ENCODE assay signal across 8 cellular contexts in genomic region chr3:122572940-122573412, GRCh38. TPM values are rescaled to one million over a fixed set of nuclear protein-coding genes. Genes with fewer than 3 reads are reported as not detected.
A peak's percentile ranks its signal among the peaks of the same experiment; 100 is the strongest.
DNase-seq lines count a peak whose midpoint lies in the region; ATAC-seq, FAIRE-seq and TF ChIP-seq lines count a peak whose summit lies in the region.

No MANE protein-coding gene starts in this region.

- peak overlapping the region; percentile 64 for H3K4me2 ChIP-seq in HCT116 (ENCODE audit: low read length)

- H3K79me2 ChIP-seq in HCT116 (ENCODE audit: insufficient read depth, low read length): no peaks in the 10 kb centered on the region

- TF ChIP-seq RAD21 in HCT116 (IDR thresholded peaks at IDR 0.05; ENCODE audit: low read depth): no peak

- peaks cover 16 to 19% of the 10 kb centered on the region in 2 experiments for H3K4me1 ChIP-seq in HCT116 (ENCODE audit: control insufficient read depth in 1 of 2, insufficient read depth in 2 of 2, low read length in 2 of 2)

- H3K27me3 ChIP-seq in HCT116 (ENCODE audit: insufficient read depth, low read length): no peaks in the 10 kb centered on the region

- peak overlapping the region; percentile 57 for H2AFZ ChIP-seq in HCT116 (ENCODE audit: low read depth, low read length, poor library complexity, severe bottlenecking)

- ATAC-seq in HCT116 (peak; percentile 90), GM19324 (IDR thresholded peaks at IDR 0.05; ENCODE audit: low FRiP score, unreplicated experiment) (no peak), HG02970 (IDR thresholded peaks at IDR 0.05; ENCODE audit: low FRiP score, unreplicated experiment) (no peak)

- intact Hi-C loops in HCT116 (cut with micrococcal nuclease): no loop called here

- no TSS peak for BruUV-seq in HCT116 (replicated peaks; lab: Mats Ljungman, UMichigan)

- POLR2A ChIA-PET in HCT116 (lab: Charles Lee): no interaction called here
- POLR2A ChIA-PET in RWPE1 (lab: Yijun Ruan, JAX; ENCODE audit: low non-redundant PET): no interaction called here

- DNase-seq in COLO829 (ENCODE audit: low spot score) (peak; percentile 82), HCT116 (ENCODE audit: low read depth, low spot score) (no peak), RWPE1 (ENCODE audit: low spot score) (peak; percentile 39), pulmonary artery endothelial cell (ENCODE audit: low read depth, low spot score) (peak; percentile 7), NCI-H2081 treated with DMSO at 0.1 percent for 48 hours (lab: John Stamatoyannopoulos, UW) (no peak)

- RAD21 ChIA-PET in HCT116 (lab: Charles Lee; ENCODE audit: low non-redundant PET in 1 of 2, low total read pairs in 2 of 2, uncharacterized antibody in 2 of 2, unreplicated experiment in 2 of 2): no interaction called here

- H3K4me3 ChIP-seq in HCT116 (replicated peaks in 1 of 2; ENCODE audit: low read depth in 1 of 2, low read length in 2 of 2): no peak overlapping the region

- peak overlapping the region; percentile 39; the same call in 1 of the 2 replicates for H3K27ac ChIP-seq in HCT116 (ENCODE audit: low read depth, low read length)
- H3K27ac ChIP-seq in RWPE1: peak overlapping the region; percentile 65

- H4K20me1 ChIP-seq in HCT116 (ENCODE audit: insufficient read depth): no peaks in the 10 kb centered on the region

- no peaks in the 10 kb centered on the region for H3K36me3 ChIP-seq in HCT116 (ENCODE audit: control insufficient read depth in 1 of 2, insufficient read depth in 2 of 2, low read length in 2 of 2)

- CTCF ChIA-PET in HCT116 (lab: Charles Lee): no interaction called here
- CTCF ChIA-PET in RWPE1 (lab: Yijun Ruan, JAX): interaction anchor here (0.8 kb wide), 1 partner anchor 106 kb away, joined by 3 read pairs; no protein-coding TSS in a partner anchor

- peak; percentile 53 for FAIRE-seq in endometrium (lab: Jason Lieb, UNC)

- TF ChIP-seq POLR2A in HCT116 (IDR thresholded peaks at IDR 0.05; ENCODE audit: borderline replicate concordance, extremely low read depth, insufficient read depth, insufficient read length): no peak

- H3K9me2 ChIP-seq in HCT116 (ENCODE audit: insufficient read depth): no peaks in the 10 kb centered on the region

- H3K9me3 ChIP-seq in HCT116 (ENCODE audit: control insufficient read depth in 1 of 2, insufficient read depth in 1 of 2, low read depth in 1 of 2, low read length in 2 of 2): no peaks in the 10 kb centered on the region

- H3K9ac ChIP-seq in HCT116 (ENCODE audit: low read length): peak overlapping the region; percentile 12; the same call in 1 of the 2 replicates

- TF ChIP-seq CTCF in HCT116 (IDR thresholded peaks at IDR 0.05 in 2 of 3, conservative IDR thresholded peaks at IDR 0.05 in 1 of 3; ENCODE audit: borderline replicate concordance in 1 of 3, insufficient read depth in 1 of 3, low read depth in 2 of 3, low read length in 2 of 3) (no peak), RWPE1 (conservative IDR thresholded peaks at IDR 0.05; ENCODE audit: low read depth) (no peak)

TF ChIP-seq in HCT116, 20 proteins besides CTCF, POLR2A, EP300 and RAD21:
- TF ChIP-seq POLR2AphosphoS5 (IDR thresholded peaks at IDR 0.05; ENCODE audit: low read depth, low read length): no peak; the same call in 1 of the 2 replicates
- no peak for TF ChIP-seq ZFX (IDR thresholded peaks at IDR 0.05)
- no peak for TF ChIP-seq ELF1 (IDR thresholded peaks at IDR 0.05; ENCODE audit: borderline replicate concordance, low read depth)
- TF ChIP-seq ATF3 (IDR thresholded peaks at IDR 0.05): no peak
- no peak for TF ChIP-seq EGR1 (IDR thresholded peaks at IDR 0.05; ENCODE audit: low read depth)
- TF ChIP-seq YY1 (IDR thresholded peaks at IDR 0.05; ENCODE audit: extremely low read depth, insufficient replicate concordance, low read depth, low read length): no peak
- TF ChIP-seq SRF (IDR thresholded peaks at IDR 0.05; ENCODE audit: low read depth): no peak
- peak; percentile 78 for TF ChIP-seq JUND (IDR thresholded peaks at IDR 0.05)
- no peak for TF ChIP-seq EZH2phosphoT487 (IDR thresholded peaks at IDR 0.05; ENCODE audit: borderline replicate concordance)
- no peak for TF ChIP-seq CEBPB (IDR thresholded peaks at IDR 0.05; ENCODE audit: low read depth)
- TF ChIP-seq EZH2 (IDR thresholded peaks at IDR 0.05): no peak
- TF ChIP-seq SP1 (IDR thresholded peaks at IDR 0.05; ENCODE audit: low read depth): peak; percentile 56
- peak; percentile 84 for TF ChIP-seq CBX3 (IDR thresholded peaks at IDR 0.05; ENCODE audit: low read depth)
- TF ChIP-seq, protein P1, sequence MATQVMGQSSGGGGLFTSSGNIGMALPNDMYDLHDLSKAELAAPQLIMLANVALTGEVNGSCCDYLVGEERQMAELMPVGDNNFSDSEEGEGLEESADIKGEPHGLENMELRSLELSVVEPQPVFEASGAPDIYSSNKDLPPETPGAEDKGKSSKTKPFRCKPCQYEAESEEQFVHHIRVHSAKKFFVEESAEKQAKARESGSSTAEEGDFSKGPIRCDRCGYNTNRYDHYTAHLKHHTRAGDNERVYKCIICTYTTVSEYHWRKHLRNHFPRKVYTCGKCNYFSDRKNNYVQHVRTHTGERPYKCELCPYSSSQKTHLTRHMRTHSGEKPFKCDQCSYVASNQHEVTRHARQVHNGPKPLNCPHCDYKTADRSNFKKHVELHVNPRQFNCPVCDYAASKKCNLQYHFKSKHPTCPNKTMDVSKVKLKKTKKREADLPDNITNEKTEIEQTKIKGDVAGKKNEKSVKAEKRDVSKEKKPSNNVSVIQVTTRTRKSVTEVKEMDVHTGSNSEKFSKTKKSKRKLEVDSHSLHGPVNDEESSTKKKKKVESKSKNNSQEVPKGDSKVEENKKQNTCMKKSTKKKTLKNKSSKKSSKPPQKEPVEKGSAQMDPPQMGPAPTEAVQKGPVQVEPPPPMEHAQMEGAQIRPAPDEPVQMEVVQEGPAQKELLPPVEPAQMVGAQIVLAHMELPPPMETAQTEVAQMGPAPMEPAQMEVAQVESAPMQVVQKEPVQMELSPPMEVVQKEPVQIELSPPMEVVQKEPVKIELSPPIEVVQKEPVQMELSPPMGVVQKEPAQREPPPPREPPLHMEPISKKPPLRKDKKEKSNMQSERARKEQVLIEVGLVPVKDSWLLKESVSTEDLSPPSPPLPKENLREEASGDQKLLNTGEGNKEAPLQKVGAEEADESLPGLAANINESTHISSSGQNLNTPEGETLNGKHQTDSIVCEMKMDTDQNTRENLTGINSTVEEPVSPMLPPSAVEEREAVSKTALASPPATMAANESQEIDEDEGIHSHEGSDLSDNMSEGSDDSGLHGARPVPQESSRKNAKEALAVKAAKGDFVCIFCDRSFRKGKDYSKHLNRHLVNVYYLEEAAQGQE (IDR thresholded peaks at IDR 0.05; ENCODE audit: low read depth): no peak
- no peak for TF ChIP-seq SIN3A (IDR thresholded peaks at IDR 0.05; ENCODE audit: low read depth)
- peak; percentile 61 for TF ChIP-seq FOSL1 (IDR thresholded peaks at IDR 0.05; ENCODE audit: low read depth)
- peak; percentile 46 for TF ChIP-seq MAX (IDR thresholded peaks at IDR 0.05)
- no peak for TF ChIP-seq ZNF274 (IDR thresholded peaks at IDR 0.05; ENCODE audit: low read depth, low read length)
- no peak for TF ChIP-seq ZBTB33 (IDR thresholded peaks at IDR 0.05; ENCODE audit: extremely low read depth, insufficient replicate concordance, low read length)
- no peak for TF ChIP-seq TCF7L2 (IDR thresholded peaks at IDR 0.05; ENCODE audit: borderline replicate concordance, extremely low read depth, insufficient read depth, insufficient read length)

RNA-seq across cellular contexts. Expression of gene PARP15, which starts 4.5 kb away (rescaled TPM):
- total RNA-seq in HCT116 (2021; ENCODE audit: unreplicated experiment) (0.12 TPM), pulmonary artery endothelial cell (0.07 and 0.25 TPM in 2 replicates)
- not detected in 2 replicates for polyA plus RNA-seq in HCT116 (2012)

RNA-seq across cellular contexts. Expression of gene DTX3L, which starts 8.8 kb away (rescaled TPM):
- total RNA-seq in HCT116 (2021; ENCODE audit: unreplicated experiment) (13.1 TPM), pulmonary artery endothelial cell (13.1 and 21.5 TPM in 2 replicates)
- 3.9 and 4.6 TPM in 2 replicates for polyA plus RNA-seq in HCT116 (2012)

RNA-seq across cellular contexts. Expression of gene PARP9, which starts 8.9 kb away (rescaled TPM):
- 9.5 TPM for total RNA-seq in HCT116 (2021; ENCODE audit: unreplicated experiment)
- polyA plus RNA-seq in HCT116 (2012): 6.3 and 6.8 TPM in 2 replicates
- total RNA-seq in pulmonary artery endothelial cell: 16.8 and 23.5 TPM in 2 replicates

RNA-seq across cellular contexts. Expression of gene KPNA1, which starts 58.2 kb away (rescaled TPM):
- total RNA-seq in HCT116 (2021; ENCODE audit: unreplicated experiment) (73.4 TPM), pulmonary artery endothelial cell (40.7 and 55.4 TPM in 2 replicates)
- polyA plus RNA-seq in HCT116 (2012): 15.6 and 23.3 TPM in 2 replicates

Comparison
In these comparisons a context has a peak if more than half of its experiments do, and no peak if none do; other contexts are left out.
1. DNase-seq: peak in COLO829 (single experiment), RWPE1 (single experiment) and pulmonary artery endothelial cell (single experiment); none in HCT116 (single experiment) and NCI-H2081 treated with DMSO at 0.1 percent for 48 hours (single experiment).